12 cellular contexts compared by ENCODE assay signal in the genomic region with DNA sequence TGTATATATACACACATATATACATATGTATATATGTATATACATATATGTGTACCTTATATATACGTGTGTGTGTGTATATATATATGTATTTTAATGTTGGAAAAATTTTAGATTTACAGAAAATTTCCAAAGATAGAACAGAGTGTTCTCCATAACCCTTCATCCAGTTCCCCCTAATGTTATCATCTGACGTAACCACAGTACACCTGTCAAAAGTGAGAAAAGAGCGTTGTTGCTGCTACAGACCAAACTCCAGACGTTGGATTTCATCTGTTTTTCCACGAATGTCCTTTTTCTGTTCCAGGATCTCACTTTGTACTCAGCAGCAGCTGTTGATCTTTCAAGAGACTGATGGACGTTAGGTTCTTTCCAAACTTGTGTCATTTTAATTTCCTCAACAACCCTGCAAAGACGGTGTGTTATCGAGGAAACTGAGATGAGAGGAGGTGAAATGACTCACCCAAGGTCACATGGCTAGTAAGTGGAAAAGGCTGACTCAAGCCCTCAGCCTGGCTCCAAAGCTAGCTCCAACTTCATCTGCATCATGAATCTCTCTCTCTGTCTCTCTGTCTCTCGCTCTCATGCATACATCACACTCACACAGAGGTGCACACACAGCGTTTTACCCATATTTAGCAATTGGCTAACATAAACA. TPM values are rescaled to one million over a fixed set of nuclear protein-coding genes. Genes with fewer than 3 reads are reported as not detected.
A peak's percentile ranks its signal among the peaks of the same experiment; 100 is the strongest.
DNase-seq lines count a peak whose midpoint lies in the region; ATAC-seq and TF ChIP-seq lines count a peak whose summit lies in the region.
"Had no signal": no experiment of that assay in that cellular context is flagged by ENCODE, and none has a peak within 500 bp of the region (broad histone marks: within the 10 kb centered on the region; RNA-seq: fewer than 3 reads in every experiment).

No MANE protein-coding gene starts in this region.

- no peak for TF ChIP-seq RAD21 in IMR-90 (IDR thresholded peaks at IDR 0.05; ENCODE audit: low read length)

- no peak overlapping the region for H3K18ac ChIP-seq in IMR-90 (ENCODE audit: low read depth, low read length)

- CTCF ChIA-PET in IMR-90 (lab: Yijun Ruan, JAX): no interaction called here
- CTCF ChIA-PET in CD8-positive, alpha-beta T cell (lab: Charles Lee): no interaction called here

- H3K4ac ChIP-seq in IMR-90 (ENCODE audit: low read depth, low read length): no peak overlapping the region

- no peak overlapping the region for H3K56ac ChIP-seq in IMR-90 (ENCODE audit: extremely low read depth, insufficient read depth, low read length)

- no peaks in the 10 kb centered on the region for H3K9me1 ChIP-seq in IMR-90 (ENCODE audit: insufficient read depth, low read length)

- in situ Hi-C loops in IMR-90 (cut with MboI; ENCODE audit: low sequenced_read_pairs): no loop called here

- no peak for TF ChIP-seq CTCF in IMR-90 (conservative IDR thresholded peaks at IDR 0.05; ENCODE audit: low read depth, low read length)
- no peak for TF ChIP-seq CTCF in CD8-positive, alpha-beta T cell (IDR thresholded peaks at IDR 0.05)

- no peaks in the 10 kb centered on the region for H4K20me1 ChIP-seq in IMR-90 (ENCODE audit: insufficient read depth, low read length)

- H3K79me1 ChIP-seq in IMR-90 (ENCODE audit: low read depth in 1 of 2, low read length in 2 of 2): no peaks in the 10 kb centered on the region

- H3K4me3 Mint-ChIP-seq in activated T-cell treated with anti-CD3 and anti-CD28 coated beads, Interleukin-2, amount 50 U/mL, for 72 hours: peak overlapping the region; percentile 23 to 24
- no peak overlapping the region for H3K4me3 Mint-ChIP-seq in activated naive CD8-positive, alpha-beta T cell treated with anti-CD3 and anti-CD28 coated beads for 36 hours
- no peak overlapping the region for H3K4me3 Mint-ChIP-seq in CD8-positive, alpha-beta T cell
- H3K4me3 Mint-ChIP-seq: H9 had no signal

- H3K4me1 Mint-ChIP-seq in activated T-cell treated with anti-CD3 and anti-CD28 coated beads, Interleukin-2, amount 50 U/mL, for 72 hours (ENCODE audit: low read depth): peaks cover 35% of the 10 kb centered on the region
- peaks cover 15% of the 10 kb centered on the region for H3K4me1 Mint-ChIP-seq in activated naive CD8-positive, alpha-beta T cell treated with anti-CD3 and anti-CD28 coated beads for 36 hours
- H3K4me1 Mint-ChIP-seq in CD8-positive, alpha-beta T cell (ENCODE audit: low read depth): peaks cover 11% of the 10 kb centered on the region

- H2AFZ ChIP-seq in IMR-90 (replicated peaks; ENCODE audit: low read length, poor library complexity): no peak overlapping the region

- H2AK9ac ChIP-seq in IMR-90 (replicated peaks; ENCODE audit: low read depth, low read length, poor library complexity): no peak overlapping the region

- H3K9me3 ChIP-seq in IMR-90 (ENCODE audit: control insufficient read depth, insufficient read depth, low read length): no peaks in the 10 kb centered on the region
- no peaks in the 10 kb centered on the region for H3K9me3 ChIP-seq in CD8-positive, alpha-beta T cell (ENCODE audit: low read length)
- H3K9me3 ChIP-seq: BE2C had no signal

- POLR2A ChIA-PET in IMR-90 (lab: Charles Lee; ENCODE audit: unreplicated experiment): no interaction called here
- POLR2A ChIA-PET in CD8-positive, alpha-beta T cell (lab: Charles Lee): no interaction called here

- H2BK20ac ChIP-seq in IMR-90 (ENCODE audit: low read depth, low read length): no peak overlapping the region

- no peaks in the 10 kb centered on the region for H3K36me3 ChIP-seq in IMR-90 (ENCODE audit: control insufficient read depth, insufficient read depth, low read length)
- H3K36me3 ChIP-seq in CD8-positive, alpha-beta T cell (ENCODE audit: insufficient read depth, low read length): no peaks in the 10 kb centered on the region
- H3K36me3 ChIP-seq: BE2C had no signal

- H3K14ac ChIP-seq in IMR-90 (replicated peaks; ENCODE audit: low read depth, low read length): no peak overlapping the region

- H3K9ac ChIP-seq in IMR-90 (ENCODE audit: low read depth, low read length): no peak overlapping the region

- no peak overlapping the region for H2BK120ac ChIP-seq in IMR-90 (ENCODE audit: low read depth, low read length)

- no peak overlapping the region for H3K4me2 ChIP-seq in IMR-90 (ENCODE audit: low read depth, low read length)

- H4K91ac ChIP-seq in IMR-90 (ENCODE audit: insufficient read depth, low read depth, low read length): no peak overlapping the region

- WGBS in IMR-90 (ENCODE audit: extremely low coverage in 2 of 2, insufficient read length in 1 of 2), 2 experiments: no CpG with 5 or more reads among the region's 10 CpGs

- no peak overlapping the region for H3K27ac Mint-ChIP-seq in activated T-cell treated with anti-CD3 and anti-CD28 coated beads, Interleukin-2, amount 50 U/mL, for 72 hours
- H3K27ac Mint-ChIP-seq in activated naive CD8-positive, alpha-beta T cell treated with anti-CD3 and anti-CD28 coated beads for 36 hours: no peak overlapping the region
- no peak overlapping the region for H3K27ac Mint-ChIP-seq in CD8-positive, alpha-beta T cell
- H3K27ac Mint-ChIP-seq: H9 had no signal

- no peak overlapping the region for H3K27ac ChIP-seq in IMR-90 (ENCODE audit: insufficient read depth, low read length)
- H3K27ac ChIP-seq in CD8-positive, alpha-beta T cell (ENCODE audit: low read depth, low read length): no peak overlapping the region

- peak; percentile 91 to 96 for ATAC-seq in activated T-cell treated with anti-CD3 and anti-CD28 coated beads, Interleukin-2, amount 50 U/mL, for 72 hours (replicated peaks in 1 of 2)
- ATAC-seq in IMR-90 (ENCODE audit: low read depth) (peak; percentile 53; the same call in 1 of the 2 replicates), GM21619 (IDR thresholded peaks at IDR 0.05; ENCODE audit: unreplicated experiment) (no peak)
- ATAC-seq in CD8-positive, alpha-beta T cell: no peak

- no peak overlapping the region for H4K8ac ChIP-seq in IMR-90 (ENCODE audit: low read depth in 2 of 2, low read length in 2 of 2)

- dilution Hi-C loops in IMR-90 (cut with HindIII; ENCODE audit: low sequenced_read_pairs, unreplicated experiment): no loop called here

- H2BK5ac ChIP-seq in IMR-90 (ENCODE audit: low read depth, low read length, poor library complexity, severe bottlenecking): no peak overlapping the region

- H3K23ac ChIP-seq in IMR-90 (ENCODE audit: low read depth, low read length): no peak overlapping the region

- 0 out of 2 replicates have a peak, but pooled peaks cover 5% of the 10 kb centered on the region for H3K4me1 ChIP-seq in IMR-90 (ENCODE audit: control insufficient read depth, insufficient read depth, low read length)
- no peaks in the 10 kb centered on the region for H3K4me1 ChIP-seq in CD8-positive, alpha-beta T cell (ENCODE audit: insufficient read depth, low read length)

- H3K9me3 Mint-ChIP-seq in activated T-cell treated with anti-CD3 and anti-CD28 coated beads, Interleukin-2, amount 50 U/mL, for 72 hours: no peaks in the 10 kb centered on the region
- peaks cover 2% of the 10 kb centered on the region for H3K9me3 Mint-ChIP-seq in activated naive CD8-positive, alpha-beta T cell treated with anti-CD3 and anti-CD28 coated beads for 36 hours
- no peaks in the 10 kb centered on the region for H3K9me3 Mint-ChIP-seq in CD8-positive, alpha-beta T cell
- H3K9me3 Mint-ChIP-seq: H9 had no signal

- no peak overlapping the region for H2AK5ac ChIP-seq in IMR-90 (ENCODE audit: low read depth, low read length)

- H3K36me3 Mint-ChIP-seq in activated T-cell treated with anti-CD3 and anti-CD28 coated beads, Interleukin-2, amount 50 U/mL, for 72 hours (ENCODE audit: insufficient read depth in 2 of 2): no peaks in the 10 kb centered on the region
- H3K36me3 Mint-ChIP-seq in activated naive CD8-positive, alpha-beta T cell treated with anti-CD3 and anti-CD28 coated beads for 36 hours: no peaks in the 10 kb centered on the region
- H3K36me3 Mint-ChIP-seq in CD8-positive, alpha-beta T cell: no peaks in the 10 kb centered on the region

- no TSS peak for BruUV-seq in IMR-90 (replicated peaks; lab: Mats Ljungman, UMichigan)

- H3K4me3 ChIP-seq in IMR-90 (ENCODE audit: insufficient read depth, low read depth, low read length): no peak overlapping the region
- H3K4me3 ChIP-seq in CD8-positive, alpha-beta T cell (ENCODE audit: low read depth, low read length): no peak overlapping the region

- intact Hi-C loops in IMR-90 (cut with micrococcal nuclease): no loop called here
- intact Hi-C loops in CD8-positive, alpha-beta T cell (cut with DNase I, micrococcal nuclease): no loop called here

- DNase-seq in activated T-cell treated with anti-CD3 and anti-CD28 coated beads, Interleukin-2, amount 50 U/mL, for 72 hours: peak; percentile 39 to 51
- no peak for DNase-seq in activated T-cell treated with anti-CD3 and anti-CD28 coated beads, Interleukin-2, amount 50 U/mL, for 1 hour
- peak; percentile 66 for DNase-seq in IMR-90
- peak; percentile 21 for DNase-seq in activated naive CD8-positive, alpha-beta T cell treated with anti-CD3 and anti-CD28 coated beads for 36 hours
- DNase-seq in renal cortical epithelial cell (ENCODE audit: low read depth): peak; percentile 13
- DNase-seq in Ammon's horn (ENCODE audit: low spot score): no peak
- DNase-seq in CD8-positive, alpha-beta T cell: no peak
- DNase-seq: activated gamma-delta T cell treated with Interleukin-2 at 50 U/mL for 16 hours, BE2C, H9, NCI-H1436 treated with DMSO at 0.1 percent for 48 hours had no signal

- peaks cover 72% of the 10 kb centered on the region for H3K27me3 ChIP-seq in IMR-90 (ENCODE audit: control insufficient read depth, insufficient read depth, low read length)
- peaks cover 4% of the 10 kb centered on the region for H3K27me3 ChIP-seq in CD8-positive, alpha-beta T cell (ENCODE audit: insufficient read depth, low read length)
- H3K27me3 ChIP-seq: BE2C had no signal

- TF ChIP-seq POLR2A in IMR-90 (IDR thresholded peaks at IDR 0.05; ENCODE audit: low read depth, low read length): no peak

- H4K5ac ChIP-seq in IMR-90 (ENCODE audit: low read depth, low read length): no peak overlapping the region

- peaks cover 87% of the 10 kb centered on the region for H3K27me3 Mint-ChIP-seq in activated T-cell treated with anti-CD3 and anti-CD28 coated beads, Interleukin-2, amount 50 U/mL, for 72 hours (ENCODE audit: low read depth)
- peaks cover 89% of the 10 kb centered on the region for H3K27me3 Mint-ChIP-seq in activated naive CD8-positive, alpha-beta T cell treated with anti-CD3 and anti-CD28 coated beads for 36 hours
- H3K27me3 Mint-ChIP-seq in CD8-positive, alpha-beta T cell (ENCODE audit: low read depth): peaks cover 71% of the 10 kb centered on the region

- H2BK15ac ChIP-seq in IMR-90 (ENCODE audit: low read depth, low read length): no peak overlapping the region

RNA-seq across cellular contexts. Expression of a gene that starts 17.0 kb away (rescaled TPM):
- total RNA-seq in activated T-cell treated with anti-CD3 and anti-CD28 coated beads, Interleukin-2, amount 50 U/mL, for 72 hours: 1 to 10 TPM; 3.2 to 5.4 TPM
- total RNA-seq in IMR-90 (2012; rRNA removed): 0.28 and 0.54 TPM in 2 replicates
- 0.84 and 1.2 TPM in 2 replicates for polyA plus RNA-seq in IMR-90 (2012; rRNA removed)
- 0.37 and 2.0 TPM in 2 replicates for polyA plus RNA-seq in IMR-90 (2012; cell fraction: cytosol; rRNA removed)
- 2.7 and 3.2 TPM in 2 replicates for polyA plus RNA-seq in IMR-90 (2012; cell fraction: nucleus; rRNA removed; ENCODE audit: low replicate concordance)
- total RNA-seq in activated naive CD8-positive, alpha-beta T cell treated with anti-CD3 and anti-CD28 coated beads for 36 hours: 1 to 10 TPM; 1.2 to 1.6 TPM
- 0.15 and 0.17 TPM in 2 replicates for total RNA-seq in renal cortical epithelial cell
- total RNA-seq in CD8-positive, alpha-beta T cell: 1 to 10 TPM; 5.8 TPM

Comparison
In these comparisons a context has a peak if more than half of its experiments do, and no peak if none do; other contexts are left out.
1. DNase-seq: peak in activated T-cell treated with anti-CD3 and anti-CD28 coated beads, Interleukin-2, amount 50 U/mL, for 72 hours (2 of 2), IMR-90 (single experiment), activated naive CD8-positive, alpha-beta T cell treated with anti-CD3 and anti-CD28 coated beads for 36 hours (single experiment) and renal cortical epithelial cell (single experiment); none in activated T-cell treated with anti-CD3 and anti-CD28 coated beads, Interleukin-2, amount 50 U/mL, for 1 hour (single experiment), Ammon's horn (single experiment) and CD8-positive, alpha-beta T cell (0 of 7).
2. ATAC-seq: peak in activated T-cell treated with anti-CD3 and anti-CD28 coated beads, Interleukin-2, amount 50 U/mL, for 72 hours (2 of 2) and IMR-90 (single experiment); none in GM21619 (single experiment) and CD8-positive, alpha-beta T cell (single experiment).
3. H3K4me3 Mint-ChIP-seq: peak in activated T-cell treated with anti-CD3 and anti-CD28 coated beads, Interleukin-2, amount 50 U/mL, for 72 hours (2 of 2); none in activated naive CD8-positive, alpha-beta T cell treated with anti-CD3 and anti-CD28 coated beads for 36 hours (single experiment) and CD8-positive, alpha-beta T cell (single experiment).